In genomic region chrX:68433981-68434299, GRCh38 we compare ENCODE assay signal across 8 cellular contexts. TPM values are rescaled to one million over a fixed set of nuclear protein-coding genes. Genes with fewer than 3 reads are reported as not detected.
DNase-seq lines count a peak whose midpoint lies in the region; ATAC-seq, FAIRE-seq and TF ChIP-seq lines count a peak whose summit lies in the region.

No MANE protein-coding gene starts in this region.

- no peak for TF ChIP-seq CTCF in AG10803 (conservative IDR thresholded peaks at IDR 0.05; ENCODE audit: low read length)
- no peak for TF ChIP-seq CTCF in H1 (IDR thresholded peaks at IDR 0.05; ENCODE audit: control extremely low read depth in 1 of 3, insufficient read depth in 1 of 3, low read depth in 1 of 3, low read length in 3 of 3)
- no peak for TF ChIP-seq CTCF in nephron progenitor cell (IDR thresholded peaks at IDR 0.05)

- 5% methylated on average over 3 of the region's 13 CpGs; no CpG with 5 or more reads in 1 of the 2 experiments for WGBS in H1 (ENCODE audit: extremely low coverage in 1 of 2, insufficient coverage in 1 of 2, insufficient read length in 1 of 2, insufficient replicate concordance in 2 of 2, low coverage in 1 of 2, low lambda C conversion rate in 2 of 2, missing lambda C conversion rate in 1 of 2), 2 experiments

- H3K23ac ChIP-seq in H1 (ENCODE audit: insufficient read length): no peak overlapping the region

- DNase-seq in AG10803 (ENCODE audit: low read depth) (no peak), NT2/D1 (ENCODE audit: low read depth, low spot score) (no peak), H1 (ENCODE audit: low read depth in 1 of 2, low spot score in 2 of 2) (no peak), nephron progenitor cell (no peak), NCI-H1105 treated with DMSO at 0.1 percent for 48 hours (lab: John Stamatoyannopoulos, UW) (no peak)

- H2BK5ac ChIP-seq in H1 (ENCODE audit: low read depth, low read length): no peak overlapping the region

- H3K36me3 ChIP-seq in NT2/D1 (ENCODE audit: insufficient read depth, insufficient read length, low read length) (no peaks in the 10 kb centered on the region), H1 (ENCODE audit: control insufficient read depth in 2 of 4, insufficient read depth in 4 of 4, low read length in 3 of 4) (no peaks in the 10 kb centered on the region)

- ATAC-seq in HG02798 (IDR thresholded peaks at IDR 0.05; ENCODE audit: poor library complexity, unreplicated experiment) (no peak), HG02759 (IDR thresholded peaks at IDR 0.05; ENCODE audit: unreplicated experiment) (no peak), GM21619 (IDR thresholded peaks at IDR 0.05; ENCODE audit: unreplicated experiment) (no peak)

- no peak overlapping the region; the same call in 1 of the 2 replicates for H3K18ac ChIP-seq in H1 (ENCODE audit: extremely low read depth, low read length)

- CTCF ChIA-PET in H1 (lab: Charles Lee; ENCODE audit: partially characterized antibody): no interaction called here

- peak overlapping the region; percentile 74 for H4K91ac ChIP-seq in H1 (replicated peaks; ENCODE audit: insufficient read length, low read length)

- H3K4me3 Mint-ChIP-seq in nephron progenitor cell: peak overlapping the region; percentile 89

- H3K4me1 Mint-ChIP-seq in nephron progenitor cell: peaks cover 25% of the 10 kb centered on the region

- no peak overlapping the region for H2BK15ac ChIP-seq in H1 (ENCODE audit: low read length)

- H3K4me3 ChIP-seq in AG10803 (ENCODE audit: low read length) (peak overlapping the region; percentile 74), NT2/D1 (ENCODE audit: insufficient read length, low read depth) (peak overlapping the region; percentile 74), H1 (ENCODE audit: extremely low read depth in 1 of 4, insufficient read depth in 2 of 4, low read depth in 3 of 4, low read length in 4 of 4) (peak overlapping the region; percentile 48 to 77 (median 72))

- H2BK12ac ChIP-seq in H1 (ENCODE audit: low read depth, low read length): no peak overlapping the region

- FAIRE-seq in H1 (lab: Jason Lieb, UNC): no peak

- no peak overlapping the region for H3K27ac ChIP-seq in H1 (ENCODE audit: low read depth, low read length)

- H2BK120ac ChIP-seq in H1 (replicated peaks; ENCODE audit: low read depth, low read length): no peak overlapping the region

- H3K27me3 ChIP-seq in NT2/D1 (ENCODE audit: insufficient read depth, insufficient read length) (peaks cover 20% of the 10 kb centered on the region), H1 (replicated peaks in 1 of 4; ENCODE audit: control insufficient read depth in 3 of 4, extremely low read depth in 1 of 4, insufficient read depth in 3 of 4, low read length in 3 of 4) (no peaks in the 10 kb centered on the region)

- no peak overlapping the region for H3K56ac ChIP-seq in H1 (replicated peaks; ENCODE audit: insufficient read length, low read depth, low read length)

- H2AFZ ChIP-seq in H1 (ENCODE audit: low read length): peak overlapping the region; percentile 96; the same call in 1 of the 2 replicates

- peaks cover 42% of the 10 kb centered on the region for H3K9me3 Mint-ChIP-seq in nephron progenitor cell

- no peaks in the 10 kb centered on the region for H4K20me1 ChIP-seq in H1 (replicated peaks in 1 of 2; ENCODE audit: control insufficient read depth in 1 of 2, insufficient read depth in 2 of 2, low read length in 2 of 2)

- peaks cover 6% of the 10 kb centered on the region; the same call in 1 of the 2 replicates for H3K23me2 ChIP-seq in H1 (ENCODE audit: low read depth, low read length)

- H3K79me2 ChIP-seq in H1 (ENCODE audit: control insufficient read depth in 1 of 2, insufficient read depth in 2 of 2, low read length in 2 of 2): no peaks in the 10 kb centered on the region

- no peak overlapping the region for H3K14ac ChIP-seq in H1 (ENCODE audit: insufficient read length)

- H3K36me3 Mint-ChIP-seq in nephron progenitor cell (ENCODE audit: low read depth): peaks cover 14% of the 10 kb centered on the region

- peak overlapping the region; percentile 73 for H3K9ac ChIP-seq in NT2/D1 (ENCODE audit: insufficient read length, low read depth)
- peak overlapping the region in 2 of 4 experiments; percentile 40 to 74; a peak in 2 of 7 replicates for H3K9ac ChIP-seq in H1 (replicated peaks in 1 of 4; ENCODE audit: extremely low read depth in 1 of 4, low read depth in 3 of 4, low read length in 3 of 4)

- TF ChIP-seq POLR2A in H1 (IDR thresholded peaks at IDR 0.05; ENCODE audit: control extremely low read depth in 1 of 2, low read depth in 2 of 2, low read length in 2 of 2): peak in 1 of 2 experiments; percentile 23; a peak in 2 of 3 replicates

- peak overlapping the region; percentile 86 to 90 for H3K4me2 ChIP-seq in H1 (ENCODE audit: insufficient read depth in 1 of 2, low read depth in 2 of 2, low read length in 2 of 2)

- H3K27ac Mint-ChIP-seq in nephron progenitor cell: no peak overlapping the region

- no peak for TF ChIP-seq RAD21 in H1 (IDR thresholded peaks at IDR 0.05 in 1 of 2, conservative IDR thresholded peaks at IDR 0.05 in 1 of 2; ENCODE audit: low read depth in 2 of 2, low read length in 2 of 2)

- H2BK20ac ChIP-seq in H1 (ENCODE audit: low read length): no peak overlapping the region

- H3K79me1 ChIP-seq in H1 (ENCODE audit: low read depth, low read length): no peaks in the 10 kb centered on the region

- no peaks in the 10 kb centered on the region for H3K9me3 ChIP-seq in NT2/D1 (ENCODE audit: insufficient read depth, low read length)
- no peaks in the 10 kb centered on the region for H3K9me3 ChIP-seq in H1 (ENCODE audit: insufficient read depth in 2 of 2, low read depth in 1 of 2, low read length in 1 of 2)

- peaks cover 3% of the 10 kb centered on the region for H3K27me3 Mint-ChIP-seq in nephron progenitor cell (ENCODE audit: low read depth, poor library complexity)

- H3K4me1 ChIP-seq in NT2/D1 (ENCODE audit: insufficient read depth, insufficient read length) (no peaks in the 10 kb centered on the region), H1 (replicated peaks in 1 of 4; ENCODE audit: control insufficient read depth in 3 of 4, insufficient read depth in 4 of 4, low read length in 3 of 4) (peaks cover 0 to 2% (median 0%) of the 10 kb centered on the region in 4 experiments; a peak in 2 of 7 replicates)

- H3K4ac ChIP-seq in H1 (replicated peaks; ENCODE audit: insufficient read length, low read depth, low read length): no peak overlapping the region

- POLR2A ChIA-PET in H1 (lab: Charles Lee; ENCODE audit: partially characterized antibody): interaction anchor here (1.3 to 1.9 kb wide), 2 partner anchors 13 to 102 kb away, joined by 3 to 8 read pairs; no protein-coding TSS in a partner anchor

- no peak overlapping the region for H4K5ac ChIP-seq in H1 (ENCODE audit: insufficient read length, low read depth, low read length)

- H4K8ac ChIP-seq in H1 (ENCODE audit: extremely low read depth, insufficient read depth, low read length): no peak overlapping the region

- H2AK5ac ChIP-seq in H1 (ENCODE audit: low read depth, low read length): no peak overlapping the region

- no peak for TF ChIP-seq EP300 in H1 (IDR thresholded peaks at IDR 0.05; ENCODE audit: borderline replicate concordance in 1 of 2, low read depth in 2 of 2, low read length in 2 of 2)

TF ChIP-seq in H1, 55 proteins besides CTCF, POLR2A, EP300 and RAD21:
- TF ChIP-seq CBX5 (IDR thresholded peaks at IDR 0.05; ENCODE audit: low read depth, low read length) (no peak), POLR2AphosphoS5 (IDR thresholded peaks at IDR 0.05; ENCODE audit: low read depth, low read length) (0 out of 2 replicates have a peak, but pooled peaks have one; percentile 13), KDM4A (IDR thresholded peaks at IDR 0.05; ENCODE audit: low read depth, low read length, severe bottlenecking) (peak; percentile 19), NRF1 (IDR thresholded peaks at IDR 0.05; ENCODE audit: low read depth, low read length) (peak; percentile 25; the same call in 1 of the 2 replicates), PHF8 (conservative IDR thresholded peaks at IDR 0.05; ENCODE audit: low read depth, low read length) (0 out of 2 replicates have a peak, but pooled peaks have one; percentile 7)

RNA-seq across cellular contexts. Expression of gene OPHN1, which starts 0.6 kb away (rescaled TPM):
- 2.5 and 3.5 TPM in 2 replicates for total RNA-seq in H1 (2021; fragmentation: NEBNext Ultra II Directional; extraction: Animal tissue kit (Norgen Biotek cat#: 25700))
- polyA plus RNA-seq in H1 (2011; rRNA removed): 1.2 and 1.8 TPM in 2 replicates
- polyA plus RNA-seq in H1 (2011; cell fraction: cytosol; rRNA removed): 1.0 TPM
- polyA plus RNA-seq in H1 (2011; cell fraction: nucleus; rRNA removed): 3.1 TPM
- 1.3 to 2.4 TPM (median 1.9 TPM) in 4 replicates for polyA plus RNA-seq in H1 (2012, experiment 1 of 2)
- polyA plus RNA-seq in H1 (2012, experiment 2 of 2): 0.07 TPM
- polyA plus RNA-seq in H1 (2013, experiment 1 of 2): 1.2 TPM
- polyA plus RNA-seq in H1 (2013, experiment 2 of 2): 1.4 TPM
- polyA minus RNA-seq in H1 (2011; rRNA and poly(A)+ RNA removed): 7.9 and 9.9 TPM in 2 replicates
- polyA minus RNA-seq in H1 (2011; cell fraction: cytosol; rRNA and poly(A)+ RNA removed): 10.6 TPM
- polyA minus RNA-seq in H1 (2011; cell fraction: nucleus; rRNA and poly(A)+ RNA removed): 13.5 TPM
